9 cellular contexts compared by ENCODE assay signal in genomic region chr15:70856884-70857546, GRCh38. TPM values are rescaled to one million over a fixed set of nuclear protein-coding genes. Genes with fewer than 3 reads are reported as not detected.
DNase-seq lines count a peak whose midpoint lies in the region; ATAC-seq and TF ChIP-seq lines count a peak whose summit lies in the region.
"Had no signal": no experiment of that assay in that cellular context is flagged by ENCODE, and none has a peak within 500 bp of the region (broad histone marks: within the 10 kb centered on the region; RNA-seq: fewer than 3 reads in every experiment).

No MANE protein-coding gene starts in this region.

- H3K27ac ChIP-seq in breast epithelium: peak overlapping the region; percentile 48 to 72
- H3K27ac ChIP-seq in suprapubic skin: peak overlapping the region; percentile 42

- no peak overlapping the region for H3K27ac Mint-ChIP-seq in activated naive CD4-positive, alpha-beta T cell treated with anti-CD3 and anti-CD28 coated beads, Interleukin-2, amount 10 ng/mL, durations not matched to agents 7 days and 5 days
- H3K27ac Mint-ChIP-seq: dendritic cell treated with granulocyte-macrophage colony-stimulating factor and Interleukin-4, amounts not matched to agents 40 ng/mL and 50 ng/mL, for 4 days had no signal

- no peak overlapping the region for H3K4me3 ChIP-seq in breast epithelium
- H3K4me3 ChIP-seq in suprapubic skin: no peak overlapping the region

- H3K4me1 ChIP-seq in breast epithelium (no peaks in the 10 kb centered on the region), suprapubic skin (peaks cover 42% of the 10 kb centered on the region)

- H3K27me3 ChIP-seq in breast epithelium (no peaks in the 10 kb centered on the region), suprapubic skin (peaks cover 3% of the 10 kb centered on the region)

- CTCF ChIA-PET in activated naive CD4-positive, alpha-beta T cell treated with anti-CD3 and anti-CD28 coated beads, Interleukin-2, amount 10 ng/mL, durations not matched to agents 7 days and 5 days (lab: Charles Lee): no interaction called here

- WGBS in suprapubic skin: 53% methylated on average over 5 of the region's 5 CpGs

- DNase-seq in HPDE6-E6E7 (ENCODE audit: extremely low spot score) (peak; percentile 39), breast epithelium (ENCODE audit: low spot score in 2 of 2) (peak in 1 of 2 donors; percentile 43), kidney tubule cell (ENCODE audit: low spot score) (peak; percentile 93), suprapubic skin (ENCODE audit: low spot score in 2 of 2) (peak in 1 of 2 donors; percentile 89)
- DNase-seq in activated naive CD4-positive, alpha-beta T cell treated with anti-CD3 and anti-CD28 coated beads, Interleukin-2, amount 10 ng/mL, durations not matched to agents 7 days and 5 days: no peak
- DNase-seq in stimulated activated CD4-positive, alpha-beta T cell treated with anti-CD3 and anti-CD28 coated beads, Interleukin-4, amount 100 ng/mL, for 24 hours: no peak

- no peak for TF ChIP-seq CTCF in breast epithelium (IDR thresholded peaks at IDR 0.05)
- TF ChIP-seq CTCF in suprapubic skin (IDR thresholded peaks at IDR 0.05): no peak

- peaks cover 4% of the 10 kb centered on the region for H3K4me1 Mint-ChIP-seq in activated naive CD4-positive, alpha-beta T cell treated with anti-CD3 and anti-CD28 coated beads, Interleukin-2, amount 10 ng/mL, durations not matched to agents 7 days and 5 days

- H3K36me3 Mint-ChIP-seq in activated naive CD4-positive, alpha-beta T cell treated with anti-CD3 and anti-CD28 coated beads, Interleukin-2, amount 10 ng/mL, durations not matched to agents 7 days and 5 days: no peaks in the 10 kb centered on the region

- no peaks in the 10 kb centered on the region for H3K9me3 Mint-ChIP-seq in activated naive CD4-positive, alpha-beta T cell treated with anti-CD3 and anti-CD28 coated beads, Interleukin-2, amount 10 ng/mL, durations not matched to agents 7 days and 5 days
- H3K9me3 Mint-ChIP-seq: dendritic cell treated with granulocyte-macrophage colony-stimulating factor and Interleukin-4, amounts not matched to agents 40 ng/mL and 50 ng/mL, for 4 days had no signal

- H3K36me3 ChIP-seq in breast epithelium (no peaks in the 10 kb centered on the region), suprapubic skin (no peaks in the 10 kb centered on the region)

- intact Hi-C loops in breast epithelium (cut with DNase I; ENCODE audit: low total_unique reads): no loop called here

- TF ChIP-seq EP300 in suprapubic skin (IDR thresholded peaks at IDR 0.05): no peak

- H3K27me3 Mint-ChIP-seq in activated naive CD4-positive, alpha-beta T cell treated with anti-CD3 and anti-CD28 coated beads, Interleukin-2, amount 10 ng/mL, durations not matched to agents 7 days and 5 days: peaks cover 51% of the 10 kb centered on the region

- no peaks in the 10 kb centered on the region for H3K9me3 ChIP-seq in breast epithelium
- H3K9me3 ChIP-seq in suprapubic skin: no peaks in the 10 kb centered on the region

- TF ChIP-seq POLR2A in breast epithelium (IDR thresholded peaks at IDR 0.05): no peak
- TF ChIP-seq POLR2A in suprapubic skin (IDR thresholded peaks at IDR 0.05): no peak

- ATAC-seq in GM21423 (IDR thresholded peaks at IDR 0.05; ENCODE audit: unreplicated experiment) (no peak), HG03521 (IDR thresholded peaks at IDR 0.05; ENCODE audit: unreplicated experiment) (no peak)

- no peak overlapping the region for H3K4me3 Mint-ChIP-seq in activated naive CD4-positive, alpha-beta T cell treated with anti-CD3 and anti-CD28 coated beads, Interleukin-2, amount 10 ng/mL, durations not matched to agents 7 days and 5 days
- H3K4me3 Mint-ChIP-seq: dendritic cell treated with granulocyte-macrophage colony-stimulating factor and Interleukin-4, amounts not matched to agents 40 ng/mL and 50 ng/mL, for 4 days had no signal

RNA-seq across cellular contexts. Expression of gene LARP6, which starts 3.1 kb away (rescaled TPM):
- 10 to 100 TPM; 18.6 to 72.5 (median 40.0) TPM for total RNA-seq in breast epithelium
- 10 to 100 TPM in 2 of 4 donors, 1 to 10 TPM in 2; 2.4 to 15.0 (median 9.8) TPM for total RNA-seq in suprapubic skin

RNA-seq across cellular contexts. Expression of gene THAP10, which starts 35.2 kb away (rescaled TPM):
- 1 to 10 TPM; 1.8 to 5.9 (median 5.1) TPM for total RNA-seq in breast epithelium
- total RNA-seq in suprapubic skin: 1 to 10 TPM in 3 of 4 donors, under 1 TPM in 1; 0.87 to 2.7 (median 1.2) TPM

RNA-seq across cellular contexts. Expression of gene LRRC49, which starts 35.6 kb away (rescaled TPM):
- total RNA-seq in breast epithelium (10 to 100 TPM in 1 of 3 donors, 1 to 10 TPM in 2; 6.7 to 13.3 (median 9.5) TPM), suprapubic skin (10 to 100 TPM in 1 of 4 donors, 1 to 10 TPM in 3; 3.3 to 12.6 (median 3.6) TPM)

Comparison
In these comparisons a context has a peak if more than half of its experiments do, and no peak if none do; other contexts are left out.
1. DNase-seq: peak in HPDE6-E6E7 (single experiment) and kidney tubule cell (single experiment); none in activated naive CD4-positive, alpha-beta T cell treated with anti-CD3 and anti-CD28 coated beads, Interleukin-2, amount 10 ng/mL, durations not matched to agents 7 days and 5 days (single experiment) and stimulated activated CD4-positive, alpha-beta T cell treated with anti-CD3 and anti-CD28 coated beads, Interleukin-4, amount 100 ng/mL, for 24 hours (single experiment).